In the genomic region with DNA sequence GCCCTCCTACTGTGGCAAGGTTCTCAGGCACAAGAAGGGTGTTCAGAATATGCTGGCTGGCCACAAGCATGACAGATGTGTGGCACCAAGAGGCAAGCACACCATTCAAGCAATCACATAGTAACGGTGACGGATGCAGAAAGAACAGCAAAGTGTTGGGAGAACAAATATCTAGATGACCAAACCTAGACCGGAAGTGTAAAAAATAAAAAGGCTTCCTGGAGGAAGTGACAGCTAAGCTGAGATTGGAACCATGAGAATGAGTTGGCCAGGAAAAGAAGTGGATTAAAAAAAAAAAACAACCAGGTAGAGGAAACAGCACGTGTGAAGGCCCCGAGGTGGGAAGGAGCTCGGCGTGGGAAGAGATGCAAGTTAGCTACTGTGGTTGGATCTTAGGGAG, we compare ENCODE assay signal across 18 cellular contexts. TPM values are rescaled to one million over a fixed set of nuclear protein-coding genes. Genes with fewer than 3 reads are reported as not detected.
DNase-seq lines count a peak whose midpoint lies in the region; ATAC-seq, FAIRE-seq and TF ChIP-seq lines count a peak whose summit lies in the region.
"Had no signal": no experiment of that assay in that cellular context is flagged by ENCODE, and none has a peak within 500 bp of the region (broad histone marks: within the 10 kb centered on the region; RNA-seq: fewer than 3 reads in every experiment).

No MANE protein-coding gene starts in this region.

- no peak overlapping the region for H4K91ac ChIP-seq in neuronal stem cell (ENCODE audit: low read depth, low read length, poor library complexity)

- no peak overlapping the region for H3K4me3 ChIP-seq in GM23338
- no peak overlapping the region for H3K4me3 ChIP-seq in endothelial cell of umbilical vein (replicated peaks in 1 of 3; ENCODE audit: insufficient read depth in 1 of 3, low read depth in 1 of 3, low read length in 3 of 3)
- H3K4me3 ChIP-seq in neuronal stem cell (ENCODE audit: low read length in 2 of 2), result no peak overlapping the region
- H3K4me3 ChIP-seq: BLaER1 had no signal

- H3K9me3 ChIP-seq in endothelial cell of umbilical vein (replicated peaks; ENCODE audit: control insufficient read depth, insufficient read depth, low read length) (no peaks in the 10 kb centered on the region), neuronal stem cell (replicated peaks in 1 of 2; ENCODE audit: control insufficient read depth in 2 of 2, insufficient read depth in 1 of 2, low read depth in 1 of 2, low read length in 2 of 2) (peaks cover 0 to 2% of the 10 kb centered on the region in 2 donors)
- H3K9me3 ChIP-seq: BLaER1, Caco-2 had no signal

- H3K9me1 ChIP-seq in endothelial cell of umbilical vein (replicated peaks; ENCODE audit: control insufficient read depth, extremely low read depth, insufficient read depth, low read length), result no peaks in the 10 kb centered on the region

- H2AFZ ChIP-seq in GM23338 (no peak overlapping the region), endothelial cell of umbilical vein (ENCODE audit: low read depth, low read length) (no peak overlapping the region), neuronal stem cell (ENCODE audit: low read length) (no peak overlapping the region)

- H3K14ac ChIP-seq in neuronal stem cell (ENCODE audit: low read length), result no peak overlapping the region

- H3K23ac ChIP-seq in neuronal stem cell (ENCODE audit: low read depth, low read length, poor library complexity), result no peak overlapping the region

- H3K4me1 ChIP-seq in GM23338 (ENCODE audit: insufficient read depth) (peaks cover 49% of the 10 kb centered on the region), endothelial cell of umbilical vein (ENCODE audit: control insufficient read depth, extremely low read depth, insufficient read depth, low read length) (peaks cover 26% of the 10 kb centered on the region), neuronal stem cell (ENCODE audit: control insufficient read depth in 2 of 2, insufficient read depth in 1 of 2, low read depth in 1 of 2, low read length in 2 of 2) (peaks cover 0 to 26% of the 10 kb centered on the region in 2 donors)
- H3K4me1 ChIP-seq: Caco-2 had no signal

- BruUV-seq in endothelial cell of umbilical vein (replicated peaks; lab: Mats Ljungman, UMichigan), result no TSS peak

- no peak overlapping the region for H2BK5ac ChIP-seq in neuronal stem cell (ENCODE audit: low read length)

- no peak overlapping the region for H2AK5ac ChIP-seq in neuronal stem cell (ENCODE audit: low read depth, low read length)

- peaks cover 8% of the 10 kb centered on the region for H3K27me3 ChIP-seq in GM23338 (ENCODE audit: insufficient read depth)
- no peaks in the 10 kb centered on the region for H3K27me3 ChIP-seq in endothelial cell of umbilical vein (ENCODE audit: control insufficient read depth in 2 of 2, insufficient read depth in 2 of 2, low read length in 2 of 2)
- H3K27me3 ChIP-seq in neuronal stem cell (ENCODE audit: control insufficient read depth in 3 of 3, insufficient read depth in 3 of 3, low read depth in 1 of 3, low read length in 3 of 3), result peaks cover 0 to 24% (median 15%) of the 10 kb centered on the region in 3 experiments

- TF ChIP-seq CTCF in GM23338 (conservative IDR thresholded peaks at IDR 0.05; ENCODE audit: low read depth in 2 of 2), result no peak
- TF ChIP-seq CTCF in brain (conservative IDR thresholded peaks at IDR 0.05), result no peak
- TF ChIP-seq CTCF in endothelial cell of umbilical vein (IDR thresholded peaks at IDR 0.05; ENCODE audit: extremely low read depth in 1 of 2, insufficient read depth in 1 of 2, low read depth in 1 of 2, low read length in 2 of 2), result no peak

- POLR2A ChIA-PET in endothelial cell of umbilical vein (lab: Charles Lee), result no interaction called here

- dilution Hi-C loops in endothelial cell of umbilical vein (cut with MboI; ENCODE audit: extremely low pct_ligation_motif_present, low sequenced_read_pairs), result no loop called here

- CTCF ChIA-PET in endothelial cell of umbilical vein (lab: Charles Lee), result interaction anchor here (0.9 to 18.6 kb wide), 10 partner anchors 7 to 186 kb away, joined by 3 to 1079 read pairs (median 12); no protein-coding TSS in a partner anchor
- CTCF ChIA-PET in activated CD8-positive, alpha-beta memory T cell treated with anti-CD3 and anti-CD28 coated beads, Interleukin-2, amount 10 ng/mL, durations not matched to agents 7 days and 5 days (lab: Charles Lee), result interaction anchor here (1.1 to 7.8 kb wide), 4 partner anchors 75 to 148 kb away, joined by 4 to 243 read pairs (median 7); no protein-coding TSS in a partner anchor

- no peak overlapping the region for H2BK120ac ChIP-seq in neuronal stem cell (ENCODE audit: low read depth, low read length)

- H3K4me1 Mint-ChIP-seq in GM23338, result peaks cover 67% of the 10 kb centered on the region
- H3K4me1 Mint-ChIP-seq in brain, result peaks cover 77% of the 10 kb centered on the region
- H3K4me1 Mint-ChIP-seq in activated CD8-positive, alpha-beta memory T cell treated with anti-CD3 and anti-CD28 coated beads, Interleukin-2, amount 10 ng/mL, durations not matched to agents 7 days and 5 days, result peaks cover 5% of the 10 kb centered on the region

- H3F3A ChIP-seq in GM23338 (replicated peaks; ENCODE audit: low read depth), result 0 out of 2 replicates have a peak, but pooled peaks cover 2% of the 10 kb centered on the region

- no peaks in the 10 kb centered on the region for H3K79me1 ChIP-seq in neuronal stem cell (ENCODE audit: low read depth, low read length)

- intact Hi-C loops in endothelial cell of umbilical vein (cut with micrococcal nuclease), result no loop called here

- H4K20me1 ChIP-seq in GM23338 (replicated peaks; ENCODE audit: insufficient read depth), result no peaks in the 10 kb centered on the region
- H4K20me1 ChIP-seq in endothelial cell of umbilical vein (replicated peaks; ENCODE audit: control insufficient read depth, extremely low read depth, insufficient read depth, low read length), result no peaks in the 10 kb centered on the region
- H4K20me1 ChIP-seq: BLaER1 had no signal

- H4K8ac ChIP-seq in neuronal stem cell (ENCODE audit: low read depth, low read length), result no peak overlapping the region

- H3K27me3 Mint-ChIP-seq in GM23338 (ENCODE audit: insufficient read depth, low read depth, poor library complexity) (peaks cover 27% of the 10 kb centered on the region), brain (peaks cover 12% of the 10 kb centered on the region)
- peaks cover 15% of the 10 kb centered on the region for H3K27me3 Mint-ChIP-seq in activated CD8-positive, alpha-beta memory T cell treated with anti-CD3 and anti-CD28 coated beads, Interleukin-2, amount 10 ng/mL, durations not matched to agents 7 days and 5 days

- H3K79me2 ChIP-seq in GM23338 (replicated peaks; ENCODE audit: insufficient read depth) (no peaks in the 10 kb centered on the region), endothelial cell of umbilical vein (ENCODE audit: control insufficient read depth, insufficient read depth, low read length) (no peaks in the 10 kb centered on the region)

- no peak overlapping the region for H2BK12ac ChIP-seq in neuronal stem cell (ENCODE audit: low read length)

- H3K36me3 Mint-ChIP-seq in GM23338 (ENCODE audit: low read depth) (no peaks in the 10 kb centered on the region; the same call in 2 of the 3 replicates), brain (no peaks in the 10 kb centered on the region)
- H3K36me3 Mint-ChIP-seq in activated CD8-positive, alpha-beta memory T cell treated with anti-CD3 and anti-CD28 coated beads, Interleukin-2, amount 10 ng/mL, durations not matched to agents 7 days and 5 days, result no peaks in the 10 kb centered on the region
- H3K36me3 Mint-ChIP-seq: CD8-positive, alpha-beta memory T cell had no signal

- ATAC-seq in GM23338, result no peak
- no peak for ATAC-seq in activated CD8-positive, alpha-beta memory T cell treated with anti-CD3 and anti-CD28 coated beads, Interleukin-2, amount 10 ng/mL, durations not matched to agents 7 days and 5 days
- ATAC-seq: HCT116 had no signal

- H3K36me3 ChIP-seq in GM23338 (ENCODE audit: insufficient read depth) (no peaks in the 10 kb centered on the region), endothelial cell of umbilical vein (ENCODE audit: control insufficient read depth in 2 of 2, extremely low read depth in 1 of 2, insufficient read depth in 2 of 2, low read length in 2 of 2) (no peaks in the 10 kb centered on the region), neuronal stem cell (replicated peaks in 1 of 2; ENCODE audit: control insufficient read depth in 2 of 2, insufficient read depth in 2 of 2, low read length in 2 of 2) (no peaks in the 10 kb centered on the region)
- H3K36me3 ChIP-seq: BLaER1 had no signal

- no peak overlapping the region; the same call in 1 of the 2 replicates for H3K27ac ChIP-seq in GM23338 (ENCODE audit: low read depth)
- H3K27ac ChIP-seq in endothelial cell of umbilical vein (ENCODE audit: insufficient read depth, low read depth, low read length), result peak overlapping the region; percentile 49
- H3K27ac ChIP-seq in neuronal stem cell (replicated peaks; ENCODE audit: low read length), result no peak overlapping the region
- H3K27ac ChIP-seq: BLaER1, HL-60 had no signal

- no peak overlapping the region for H3K27ac Mint-ChIP-seq in GM23338
- peak overlapping the region in 4 of 5 experiments; percentile 25 to 84 (median 58) for H3K27ac Mint-ChIP-seq in brain
- no peak overlapping the region for H3K27ac Mint-ChIP-seq in activated CD8-positive, alpha-beta memory T cell treated with anti-CD3 and anti-CD28 coated beads, Interleukin-2, amount 10 ng/mL, durations not matched to agents 7 days and 5 days

- H3K4me2 ChIP-seq in GM23338 (peak overlapping the region; percentile 90; the same call in 1 of the 2 replicates), endothelial cell of umbilical vein (ENCODE audit: insufficient read depth, low read length) (peak overlapping the region; percentile 9), neuronal stem cell (ENCODE audit: insufficient read depth, low read length, poor library complexity, severe bottlenecking) (no peak overlapping the region)
- H3K4me2 ChIP-seq: BLaER1 had no signal

- H3K9me2 ChIP-seq in GM23338 (ENCODE audit: insufficient read depth), result no peaks in the 10 kb centered on the region

- no peak for DNase-seq in GM23338 (ENCODE audit: low spot score)
- peak; percentile 43 for DNase-seq in endothelial cell of umbilical vein (ENCODE audit: low read depth, low spot score)
- no peak for DNase-seq in neuronal stem cell (ENCODE audit: low spot score)
- DNase-seq in activated CD8-positive, alpha-beta memory T cell treated with anti-CD3 and anti-CD28 coated beads, Interleukin-2, amount 10 ng/mL, durations not matched to agents 7 days and 5 days, result no peak
- no peak for DNase-seq in erythroblast (lab: John Stamatoyannopoulos, UW)
- no peak for DNase-seq in cerebellar nuclear complex (lab: John Stamatoyannopoulos, UW)
- DNase-seq: 8988T; AML-193; Caco-2; CD8-positive, alpha-beta memory T cell; DND-41; GDM1 had no signal

- no peak overlapping the region for H2BK15ac ChIP-seq in neuronal stem cell (ENCODE audit: low read length)

- peak overlapping the region; percentile 17 for H3K18ac ChIP-seq in neuronal stem cell (ENCODE audit: low read length)

- H3K9ac ChIP-seq in endothelial cell of umbilical vein (replicated peaks; ENCODE audit: extremely low read depth, insufficient read depth, low read length) (no peak overlapping the region), neuronal stem cell (ENCODE audit: low read depth, low read length, poor library complexity) (no peak overlapping the region)
- H3K9ac ChIP-seq: BLaER1 had no signal

- peak overlapping the region; percentile 78 for H3K4me3 Mint-ChIP-seq in GM23338
- H3K4me3 Mint-ChIP-seq in brain, result peak overlapping the region in 1 of 5 experiments; percentile 23
- H3K4me3 Mint-ChIP-seq in activated CD8-positive, alpha-beta memory T cell treated with anti-CD3 and anti-CD28 coated beads, Interleukin-2, amount 10 ng/mL, durations not matched to agents 7 days and 5 days, result no peak overlapping the region

- no CpG with 5 or more reads among the region's 7 CpGs for WGBS in neuronal stem cell (ENCODE audit: extremely low coverage in 2 of 2, insufficient read length in 2 of 2, insufficient replicate concordance in 1 of 2), 2 donors

- H3K9me3 Mint-ChIP-seq in GM23338 (no peaks in the 10 kb centered on the region), brain (peaks cover 0 to 7% (median 0%) of the 10 kb centered on the region in 5 experiments)
- no peaks in the 10 kb centered on the region for H3K9me3 Mint-ChIP-seq in activated CD8-positive, alpha-beta memory T cell treated with anti-CD3 and anti-CD28 coated beads, Interleukin-2, amount 10 ng/mL, durations not matched to agents 7 days and 5 days (ENCODE audit: low read depth)

- H3K4ac ChIP-seq in neuronal stem cell (ENCODE audit: low read length), result no peak overlapping the region

- TF ChIP-seq POLR2A in endothelial cell of umbilical vein (IDR thresholded peaks at IDR 0.05; ENCODE audit: low read depth, low read length), result no peak
- no peak for TF ChIP-seq POLR2A in erythroblast (IDR thresholded peaks at IDR 0.05; ENCODE audit: low read length)

- FAIRE-seq in endothelial cell of umbilical vein (lab: Jason Lieb, UNC), result peak; percentile 85
- FAIRE-seq: GM12892, H54 had no signal

RNA-seq across cellular contexts. Expression of a gene that starts 22.0 kb away (rescaled TPM):
- not detected in 2 replicates for total RNA-seq in GM23338 (2014; rRNA removed; shearing (Covaris generic))
- polyA plus RNA-seq in GM23338 (2016; fragmentation: Nextera tagmentation; extraction: Ambion mirVana) (0.64 and 2.2 TPM in 2 replicates), brain (ENCODE audit: insufficient read depth, low read depth, low replicate concordance) (1.6 TPM), endothelial cell of umbilical vein (not detected in 2 replicates)
- not detected in 2 replicates for total RNA-seq in endothelial cell of umbilical vein
- polyA plus RNA-seq in endothelial cell of umbilical vein (2011; cell fraction: cytosol; rRNA removed), result not detected in 2 replicates
- polyA plus RNA-seq in endothelial cell of umbilical vein (2011; cell fraction: nucleus; rRNA removed), result not detected in 2 replicates
- not detected in 2 replicates for polyA plus RNA-seq in endothelial cell of umbilical vein (2012)
- polyA minus RNA-seq in endothelial cell of umbilical vein, result not detected in 2 replicates
- polyA minus RNA-seq in endothelial cell of umbilical vein (2011; cell fraction: cytosol; rRNA and poly(A)+ RNA removed), result not detected
- not detected in 2 replicates for polyA minus RNA-seq in endothelial cell of umbilical vein (2011; cell fraction: nucleus; rRNA and poly(A)+ RNA removed)
- polyA plus RNA-seq in neuronal stem cell (2013, experiment 1 of 2), result 0.39 TPM
- 0.08 TPM for polyA plus RNA-seq in neuronal stem cell (2013, experiment 2 of 2)
- total RNA-seq in activated CD8-positive, alpha-beta memory T cell treated with anti-CD3 and anti-CD28 coated beads, Interleukin-2, amount 10 ng/mL, durations not matched to agents 7 days and 5 days, result not detected
- total RNA-seq: Caco-2; CD8-positive, alpha-beta memory T cell had no signal
- polyA plus RNA-seq: CD8-positive, alpha-beta memory T cell had no signal

Comparison
In these comparisons a context has a peak if more than half of its experiments do, and no peak if none do; other contexts are left out.
1. H3K27ac Mint-ChIP-seq: peak in brain (4 of 5); none in GM23338 (single experiment) and activated CD8-positive, alpha-beta memory T cell treated with anti-CD3 and anti-CD28 coated beads, Interleukin-2, amount 10 ng/mL, durations not matched to agents 7 days and 5 days (single experiment).